Comparison of ENCODE assay signal across 8 cellular contexts in genomic region chr10:131900350-131901152, GRCh38. TPM values are rescaled to one million over a fixed set of nuclear protein-coding genes. Genes with fewer than 3 reads are reported as not detected.
DNase-seq lines count a peak whose midpoint lies in the region; ATAC-seq and TF ChIP-seq lines count a peak whose summit lies in the region.

PPP2R2D (plus strand) TSS chr10:131901008; CDS start chr10:131901149, 141 bp downstream.

- peak; percentile 99 for DNase-seq in GM10266 (ENCODE audit: extremely low spot score)
- DNase-seq in NCI-H1092 (lab: John Stamatoyannopoulos, UW): peak; percentile 85
- DNase-seq in SW 1271 (lab: John Stamatoyannopoulos, UW): peak; percentile 26 to 69
- peak; percentile 86 for DNase-seq in activated naive CD8-positive, alpha-beta T cell treated with anti-CD3 and anti-CD28 coated beads, Interleukin-2, amount 50 U/mL, for 16 hours (ENCODE audit: low read depth, low spot score)
- peak; percentile 96 for DNase-seq in Right ventricle myocardium superior
- peak; percentile 91 to 96 for DNase-seq in tibial artery

- ATAC-seq in HG02610 (IDR thresholded peaks at IDR 0.05; ENCODE audit: unreplicated experiment) (peak; percentile 88), Right ventricle myocardium superior (ENCODE audit: poor library complexity) (peak; percentile 96)

- peak within 1 kb of the TSS; percentile 97 for H2AFZ ChIP-seq in parathyroid adenoma

- no peak within 1 kb of the TSS for H3K9ac ChIP-seq in parathyroid adenoma

- intact Hi-C loops in Right ventricle myocardium superior (cut with DNase I): loop anchor here (5.0 kb wide), 1 partner anchor 82 kb away; the partner anchor contains the start of gene BNIP3
- intact Hi-C loops in tibial artery (cut with DNase I; ENCODE audit: low total_unique reads): loop anchor here (2.0 to 10.0 kb wide), 2 partner anchors 82 to 434 kb away; partner anchors contain the start of gene LRRC27

- H3K4me1 ChIP-seq in parathyroid adenoma (peaks cover 23% of the 10 kb centered on the region), tibial artery (peaks cover 0 to 43% (median 24%) of the 10 kb centered on the region in 4 donors)

- H3K4me3 ChIP-seq in parathyroid adenoma (ENCODE audit: low read depth, low read length): peak within 1 kb of the TSS; percentile 79
- H3K4me3 ChIP-seq in tibial artery: peak within 1 kb of the TSS; percentile 96 to 97

- H3K9me3 ChIP-seq in parathyroid adenoma (ENCODE audit: control insufficient read depth, low read length) (no peaks in the 10 kb centered on the region), tibial artery (no peaks in the 10 kb centered on the region)

- H3K79me2 ChIP-seq in parathyroid adenoma: peaks cover 27% of the 10 kb centered on the region

- peak within 1 kb of the TSS; percentile 86 for H3K4me2 ChIP-seq in parathyroid adenoma (ENCODE audit: low read length)

- H3K27me3 ChIP-seq in parathyroid adenoma (ENCODE audit: control insufficient read depth, insufficient read depth, low read length): no peaks in the 10 kb centered on the region
- peaks cover 0 to 26% of the 10 kb centered on the region in 2 donors for H3K27me3 ChIP-seq in tibial artery

- TF ChIP-seq CTCF in GM10266 (IDR thresholded peaks at IDR 0.05; ENCODE audit: control insufficient read depth, insufficient read depth, low read depth, missing control alignments) (no peak), parathyroid adenoma (IDR thresholded peaks at IDR 0.05) (no peak), tibial artery (IDR thresholded peaks at IDR 0.05) (no peak)

- H3K27ac ChIP-seq in parathyroid adenoma (peak within 1 kb of the TSS; percentile 83), tibial artery (peak within 1 kb of the TSS; percentile 86 to 95)

- H3K36me3 ChIP-seq in parathyroid adenoma (ENCODE audit: control insufficient read depth, insufficient read depth, low read length): no peaks in the 10 kb centered on the region
- H3K36me3 ChIP-seq in tibial artery: no peaks in the 10 kb centered on the region

RNA-seq across cellular contexts. Expression of gene PPP2R2D, which starts in this region (rescaled TPM):
- 33.9 TPM for total RNA-seq in Right ventricle myocardium superior

Comparison
In these comparisons a context has a peak if more than half of its experiments do, and no peak if none do; other contexts are left out.
1. Peak in every context shown above with its lines: DNase-seq, ATAC-seq, H3K4me3 ChIP-seq and H3K27ac ChIP-seq.
2. DNase-seq: peak in every context shown above with its lines; median percentile 99 in GM10266; 96 in Right ventricle myocardium superior; 94 in tibial artery; 86 in activated naive CD8-positive, alpha-beta T cell treated with anti-CD3 and anti-CD28 coated beads, Interleukin-2, amount 50 U/mL, for 16 hours; 85 in NCI-H1092; 48 in SW 1271.